In the genomic region with DNA sequence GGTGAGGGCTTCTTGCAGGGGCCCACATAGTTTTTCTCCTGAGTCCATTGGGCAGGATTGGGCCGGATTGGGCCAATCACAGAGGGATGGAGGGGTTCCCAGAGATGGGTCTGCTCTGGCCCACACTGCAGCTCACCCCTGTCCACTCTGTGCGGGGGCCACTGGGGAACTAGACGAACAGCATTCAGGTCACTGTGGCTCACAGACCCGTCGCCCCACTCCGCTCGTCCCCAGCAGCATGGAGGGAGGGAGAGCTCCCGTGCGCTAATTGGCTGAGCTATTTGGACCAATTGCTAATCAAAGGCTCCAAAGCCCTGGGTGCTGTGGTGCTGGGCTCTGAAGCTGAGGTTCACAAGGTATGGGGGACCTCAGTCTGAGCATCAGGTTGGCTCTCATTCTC, we compare ENCODE assay signal across 30 cellular contexts. TPM values are rescaled to one million over a fixed set of nuclear protein-coding genes. Genes with fewer than 3 reads are reported as not detected.
"Had no signal": no experiment of that assay in that cellular context is flagged by ENCODE, and none has a peak within 500 bp of the region (broad histone marks: within the 10 kb centered on the region; RNA-seq: fewer than 3 reads in every experiment).

No MANE protein-coding gene starts in this region.

- H3K9me3 ChIP-seq: heart right ventricle, left lung, mucosa of descending colon, sigmoid colon, spleen, stomach, testis, thyroid gland, transverse colon, upper lobe of right lung had no signal

- H2AFZ ChIP-seq: parathyroid adenoma had no signal

- H3K9ac ChIP-seq: parathyroid adenoma had no signal

- H3K4me3 ChIP-seq: heart right ventricle, left lung, lung, mucosa of descending colon, sigmoid colon, spleen, stomach, testis, thyroid gland, transverse colon, upper lobe of right lung had no signal

- H3K36me3 ChIP-seq: thyroid gland, transverse colon had no signal

- FAIRE-seq: keratinocyte, small intestine, urothelium cell line had no signal

- H3K27me3 ChIP-seq: heart right ventricle, left lung, sigmoid colon, spleen, stomach, testis, thyroid gland, transverse colon, upper lobe of right lung had no signal

- H3K27ac ChIP-seq: parathyroid adenoma, sigmoid colon, spleen, stomach, testis, thyroid gland, transverse colon, upper lobe of right lung had no signal

- DNase-seq: heart right ventricle; hippocampal formation; kidney glomerular epithelial cell; left cardiac atrium; left lung; midbrain; mucosa of descending colon; naive thymus-derived CD4-positive, alpha-beta T cell; nucleus accumbens; retina; right cardiac atrium; sigmoid colon; small intestine; spleen; stimulated activated CD4-positive, alpha-beta T cell treated with anti-CD3 and anti-CD28 coated beads, Interleukin-4, amount 100 ng/mL, for 24 hours; stimulated activated naive B cell treated with anti-CD40 and anti-IgM and Interleukin-4, amounts not matched to agents 10 μg/mL and 1 μg/mL and 100 μg/mL, for 72 hours; stimulated activated naive CD8-positive, alpha-beta T cell treated with anti-CD3 and anti-CD28 coated beads, Interleukin-15, Interleukin-2, amounts not matched to agents 100 U/mL and 50 U/mL, for 24 hours; stomach; testis; thyroid gland; transverse colon; upper lobe of right lung had no signal

- ATAC-seq: left cardiac atrium; naive thymus-derived CD4-positive, alpha-beta T cell; natural killer cell treated with Interleukin-12 subunit alpha and Interleukin-12 subunit beta and Interleukin-15 and Interleukin-18, amount 100 ng/mL, for 72 hours; stimulated activated naive B cell treated with anti-CD40 and anti-IgM and Interleukin-4, amounts not matched to agents 10 μg/mL and 1 μg/mL and 100 μg/mL, for 72 hours; stimulated activated naive CD8-positive, alpha-beta T cell treated with anti-CD3 and anti-CD28 coated beads, Interleukin-15, Interleukin-2, amounts not matched to agents 100 U/mL and 50 U/mL, for 24 hours; upper lobe of right lung had no signal

- H3K4me1 ChIP-seq: parathyroid adenoma, testis had no signal

RNA-seq across cellular contexts. Expression of gene LYL1, which starts 26.7 kb away (rescaled TPM):
- total RNA-seq: myocyte, osteocyte had no signal
- polyA plus RNA-seq: neural cell had no signal
